21 cellular contexts compared by ENCODE assay signal in genomic region chr17:12722282-12722681, GRCh38. TPM values are rescaled to one million over a fixed set of nuclear protein-coding genes. Genes with fewer than 3 reads are reported as not detected.
"Had no signal": no experiment of that assay in that cellular context is flagged by ENCODE, and none has a peak within 500 bp of the region (broad histone marks: within the 10 kb centered on the region; RNA-seq: fewer than 3 reads in every experiment).

No MANE protein-coding gene starts in this region.

- H3K4me1 ChIP-seq: SJCRH30 had no signal

- ATAC-seq: SK-N-SH treated with all-trans-retinoic acid at 6 μM for 48 hours had no signal

- H3K27ac ChIP-seq: SJCRH30 had no signal

- H3K27me3 ChIP-seq: MG63 had no signal

- H3K9me3 ChIP-seq: MG63, SJCRH30 had no signal

- H3K36me3 ChIP-seq: MG63, SJCRH30 had no signal

- DNase-seq: Karpas-422, KG1, NCI-H1092, NCI-H1105 treated with DMSO at 0.1 percent for 48 hours, NCI-H1417 treated with DMSO at 0.1 percent for 48 hours, NCI-H146, NCI-H1694 treated with DMSO at 0.1 percent for 48 hours, NCI-H1930, NCI-H2081, NCI-H2107, NCI-H2227 treated with DMSO at 0.1 percent for 48 hours, NCI-H510A, NCI-H524 treated with DMSO at 0.1 percent for 48 hours, NCI-H69, NCI-H774, RPMI8226, SHP77 treated with DMSO at 0.1 percent for 48 hours, SJCRH30 had no signal

- H3K4me3 ChIP-seq: MG63, SJCRH30 had no signal

RNA-seq across cellular contexts. Expression of gene MYOCD, which starts 56.6 kb away (rescaled TPM):
- total RNA-seq: HT-29 had no signal
